8 cellular contexts compared by ENCODE assay signal in genomic region chr9:73565833-73566465, GRCh38.
A peak's percentile ranks its signal among the peaks of the same experiment; 100 is the strongest.
DNase-seq lines count a peak whose midpoint lies in the region; ATAC-seq, FAIRE-seq and TF ChIP-seq lines count a peak whose summit lies in the region.

No MANE protein-coding gene starts in this region.

- peak; percentile 11 for DNase-seq in HEK293T (ENCODE audit: extremely low spot score)
- DNase-seq in NOMO-1 treated with DMSO at 0.1 percent for 48 hours (lab: John Stamatoyannopoulos, UW; ENCODE audit: unreplicated experiment), result no peak
- DNase-seq in activated T-cell treated with anti-CD3 and anti-CD28 coated beads, Interleukin-2, amount 50 U/mL, for 72 hours, result no peak
- no peak for DNase-seq in activated naive CD4-positive, alpha-beta T cell treated with anti-CD3 and anti-CD28 coated beads, Interleukin-2, amount 50 U/mL, for 16 hours

- TF ChIP-seq CTCF in C4-2B (conservative IDR thresholded peaks at IDR 0.05), result peak; percentile 91
- peak; percentile 94 for TF ChIP-seq CTCF in VCaP (conservative IDR thresholded peaks at IDR 0.05)

- no peak for ATAC-seq in activated T-cell treated with anti-CD3 and anti-CD28 coated beads, Interleukin-2, amount 50 U/mL, for 72 hours (replicated peaks in 1 of 2)
- ATAC-seq in HG02642 (IDR thresholded peaks at IDR 0.05; ENCODE audit: poor library complexity, unreplicated experiment), result no peak

- no peaks in the 10 kb centered on the region for H3K27me3 Mint-ChIP-seq in activated T-cell treated with anti-CD3 and anti-CD28 coated beads, Interleukin-2, amount 50 U/mL, for 72 hours (ENCODE audit: low read depth)

- no peaks in the 10 kb centered on the region for H3K36me3 Mint-ChIP-seq in activated T-cell treated with anti-CD3 and anti-CD28 coated beads, Interleukin-2, amount 50 U/mL, for 72 hours (ENCODE audit: insufficient read depth in 2 of 2)

- no peak overlapping the region for H3K4me3 Mint-ChIP-seq in activated T-cell treated with anti-CD3 and anti-CD28 coated beads, Interleukin-2, amount 50 U/mL, for 72 hours

- POLR2A ChIA-PET in HEK293T (lab: Yijun Ruan, JAX), result no interaction called here

- H3K27ac ChIP-seq in C4-2B (no peak overlapping the region), VCaP (peak overlapping the region; percentile 74)

- peak; percentile 53 for FAIRE-seq in islet of Langerhans (lab: Jason Lieb, UNC)

- H3K27ac Mint-ChIP-seq in activated T-cell treated with anti-CD3 and anti-CD28 coated beads, Interleukin-2, amount 50 U/mL, for 72 hours, result no peak overlapping the region

- peaks cover 0 to 6% of the 10 kb centered on the region in 2 donors for H3K9me3 Mint-ChIP-seq in activated T-cell treated with anti-CD3 and anti-CD28 coated beads, Interleukin-2, amount 50 U/mL, for 72 hours

- CTCF ChIA-PET in HEK293T (lab: Yijun Ruan, JAX), result interaction anchor here (1.0 kb wide), 1 partner anchor 365 kb away, joined by 4 read pairs; no protein-coding TSS in a partner anchor

- no peaks in the 10 kb centered on the region for H3K4me1 Mint-ChIP-seq in activated T-cell treated with anti-CD3 and anti-CD28 coated beads, Interleukin-2, amount 50 U/mL, for 72 hours (ENCODE audit: low read depth)

TF ChIP-seq in HEK293T, 16 proteins besides CTCF, POLR2A, EP300 and RAD21:
- no peak for TF ChIP-seq ELF4 (IDR thresholded peaks at IDR 0.05)
- no peak for TF ChIP-seq NFRKB (IDR thresholded peaks at IDR 0.05)
- no peak for TF ChIP-seq PKNOX1 (IDR thresholded peaks at IDR 0.05)
- no peak for TF ChIP-seq L3MBTL2 (conservative IDR thresholded peaks at IDR 0.05)
- TF ChIP-seq CTBP1 (IDR thresholded peaks at IDR 0.05; ENCODE audit: borderline replicate concordance), result no peak
- no peak for TF ChIP-seq FOXM1 (IDR thresholded peaks at IDR 0.05; ENCODE audit: borderline replicate concordance)
- no peak for TF ChIP-seq SP1 (IDR thresholded peaks at IDR 0.05)
- TF ChIP-seq ZNF384 (IDR thresholded peaks at IDR 0.05), result no peak
- TF ChIP-seq ARNT (IDR thresholded peaks at IDR 0.05), result no peak
- no peak for TF ChIP-seq TARDBP (IDR thresholded peaks at IDR 0.05)
- no peak for TF ChIP-seq FOXK2 (IDR thresholded peaks at IDR 0.05)
- no peak for TF ChIP-seq LEF1 (IDR thresholded peaks at IDR 0.05; ENCODE audit: borderline replicate concordance)
- no peak for TF ChIP-seq SUZ12 (IDR thresholded peaks at IDR 0.05)
TF ChIP-seq in HEK293T: peak in this region for 0.
